In the genomic region with DNA sequence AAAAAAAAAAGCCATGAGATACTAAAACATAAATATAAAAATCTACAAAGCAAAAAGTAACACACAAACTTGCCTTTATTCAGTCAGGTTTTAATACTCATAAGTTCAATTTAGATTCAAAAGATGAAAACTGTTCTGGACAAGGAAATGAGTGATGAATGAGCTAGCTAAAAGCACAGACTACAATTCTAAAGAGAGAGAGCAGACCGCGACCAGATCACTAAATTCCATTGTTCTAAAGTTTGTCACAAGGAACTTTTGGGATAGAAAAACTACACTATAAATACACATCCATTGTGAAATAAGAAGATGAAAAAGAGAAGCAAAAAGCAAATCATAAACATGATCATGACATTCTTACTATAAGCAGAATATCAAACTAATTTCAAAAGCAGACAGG, we compare ENCODE assay signal across 11 cellular contexts. TPM values are rescaled to one million over a fixed set of nuclear protein-coding genes. Genes with fewer than 3 reads are reported as not detected.
A peak's percentile ranks its signal among the peaks of the same experiment; 100 is the strongest.
DNase-seq lines count a peak whose midpoint lies in the region; ATAC-seq lines count a peak whose summit lies in the region.
"Had no signal": no experiment of that assay in that cellular context is flagged by ENCODE, and none has a peak within 500 bp of the region (broad histone marks: within the 10 kb centered on the region; RNA-seq: fewer than 3 reads in every experiment).

No MANE protein-coding gene starts in this region.

- H3K27me3 Mint-ChIP-seq in immature natural killer cell (ENCODE audit: low read depth in 3 of 3) = peaks cover 0 to 6% (median 3%) of the 10 kb centered on the region in 3 donors

- 55% methylated on average over 2 of the region's 2 CpGs for WGBS in right cardiac atrium

- H3K27ac Mint-ChIP-seq in immature natural killer cell = peak overlapping the region; percentile 31 to 95 (median 78)

- no peaks in the 10 kb centered on the region for H3K4me1 ChIP-seq in right cardiac atrium (ENCODE audit: control insufficient read depth, insufficient read depth, low read length)

- peaks cover 44 to 67% of the 10 kb centered on the region in 2 donors for H3K4me1 Mint-ChIP-seq in immature natural killer cell

- H3K4me3 ChIP-seq in right cardiac atrium (ENCODE audit: low read length) = peak overlapping the region; percentile 39
- H3K4me3 ChIP-seq: K562 had no signal

- no peaks in the 10 kb centered on the region for H3K9me3 Mint-ChIP-seq in immature natural killer cell

- H3K27ac ChIP-seq in right cardiac atrium (ENCODE audit: low read length) = no peak overlapping the region

- peak overlapping the region; percentile 53 to 99 (median 97) for H3K4me3 Mint-ChIP-seq in immature natural killer cell

- intact Hi-C loops in right cardiac atrium (cut with DNase I) = no loop called here
- intact Hi-C loops in left ventricle myocardium superior (cut with micrococcal nuclease) = no loop called here

- DNase-seq in right cardiac atrium (no peak), left ventricle myocardium superior (no peak), amniotic stem cell (lab: John Stamatoyannopoulos, UW) (peak; percentile 24), immature natural killer cell (no peak), NCI-H2196 treated with DMSO at 0.1 percent for 48 hours (lab: John Stamatoyannopoulos, UW; ENCODE audit: unreplicated experiment) (no peak), NK-92 (lab: John Stamatoyannopoulos, UW; ENCODE audit: unreplicated experiment) (no peak)
- DNase-seq in stimulated activated CD4-positive, alpha-beta T cell treated with anti-CD3 and anti-CD28 coated beads, Interleukin-4, amount 100 ng/mL, for 24 hours = no peak
- DNase-seq: activated CD4-positive, alpha-beta T cell treated with anti-CD3 and anti-CD28 coated beads for 1 hour; midbrain had no signal

- no peaks in the 10 kb centered on the region for H3K27me3 ChIP-seq in right cardiac atrium (ENCODE audit: control insufficient read depth, insufficient read depth)

- ATAC-seq in right cardiac atrium (no peak), left ventricle myocardium superior (no peak), HG03135 (IDR thresholded peaks at IDR 0.05; ENCODE audit: unreplicated experiment) (no peak)
- ATAC-seq: K562 had no signal

- H3K36me3 Mint-ChIP-seq in immature natural killer cell = peaks cover 0 to 6% (median 0%) of the 10 kb centered on the region in 3 donors

- H3K9me3 ChIP-seq in right cardiac atrium (ENCODE audit: control insufficient read depth, low read length) = no peaks in the 10 kb centered on the region

RNA-seq across cellular contexts. Expression of gene ODF2L, which starts 1.7 kb away (rescaled TPM):
- 10 to 100 TPM in 3 of 4 donors, 1 to 10 TPM in 1; 9.9 to 17.1 (median 12.4) TPM for total RNA-seq in right cardiac atrium
- 12.8 TPM for polyA plus RNA-seq in right cardiac atrium
- 7.6 TPM for total RNA-seq in left ventricle myocardium superior
- polyA plus RNA-seq in immature natural killer cell = 10 to 100 TPM; 20.1 to 31.3 (median 21.3) TPM

RNA-seq across cellular contexts. Expression of gene CLCA2, which starts 29.6 kb away (rescaled TPM):
- not detected for total RNA-seq in right cardiac atrium
- not detected for polyA plus RNA-seq in right cardiac atrium
- not detected for total RNA-seq in left ventricle myocardium superior
- polyA plus RNA-seq in immature natural killer cell = not detected
- total RNA-seq: K562 had no signal
